Comparison of ENCODE assay signal across 10 cellular contexts in the genomic region with DNA sequence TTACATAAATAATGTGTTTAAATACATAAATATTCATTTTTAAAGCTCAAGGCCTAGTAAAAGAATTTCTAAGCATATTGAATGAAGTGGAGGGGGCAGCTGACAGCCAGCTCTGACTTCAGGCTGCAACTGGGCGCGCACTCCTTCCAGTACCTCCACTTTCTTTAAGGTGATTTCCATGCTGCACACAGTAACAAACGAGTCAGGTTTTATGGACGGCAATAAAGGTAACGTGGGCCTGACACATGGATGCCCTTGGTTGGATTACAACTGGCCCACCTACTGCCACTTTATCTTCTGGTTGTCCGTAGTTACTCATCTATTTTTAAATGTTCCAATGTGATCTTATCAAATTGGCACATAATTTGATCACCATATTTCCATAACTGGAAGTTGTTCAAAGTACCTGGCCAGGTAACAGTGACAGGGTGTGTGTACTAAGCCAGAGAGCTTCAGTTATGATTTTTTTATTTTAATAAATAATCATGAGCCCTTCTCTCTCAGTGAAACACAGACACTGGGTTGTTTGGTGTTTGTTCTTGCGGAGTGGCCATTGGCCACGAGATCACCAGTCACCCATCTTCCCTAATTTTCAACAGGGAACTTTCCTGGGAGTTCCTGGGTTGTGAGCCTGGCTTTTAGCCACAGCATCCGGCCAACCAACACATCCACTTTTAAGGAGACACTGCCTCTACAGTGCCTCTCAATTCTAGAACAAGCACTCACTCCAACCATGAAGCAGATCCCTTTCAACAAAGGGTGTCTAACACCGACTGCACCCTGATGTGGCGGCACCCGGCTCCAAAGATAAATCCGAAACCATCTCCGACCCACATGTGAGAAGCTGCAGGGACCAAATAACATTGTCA. TPM values are rescaled to one million over a fixed set of nuclear protein-coding genes. Genes with fewer than 3 reads are reported as not detected.
DNase-seq lines count a peak whose midpoint lies in the region; ATAC-seq and TF ChIP-seq lines count a peak whose summit lies in the region.
"Had no signal": no experiment of that assay in that cellular context is flagged by ENCODE, and none has a peak within 500 bp of the region (broad histone marks: within the 10 kb centered on the region; RNA-seq: fewer than 3 reads in every experiment).

No MANE protein-coding gene starts in this region.

- H3K9ac ChIP-seq in endocrine pancreas (ENCODE audit: control insufficient read depth, insufficient read depth, low read length) = no peak overlapping the region

- BruUV-seq in A673 (replicated peaks; lab: Mats Ljungman, UMichigan) = no TSS peak

- ATAC-seq in GM18517 (IDR thresholded peaks at IDR 0.05; ENCODE audit: unreplicated experiment) = no peak
- ATAC-seq in HG03280 (IDR thresholded peaks at IDR 0.05; ENCODE audit: unreplicated experiment) = no peak

- no peak overlapping the region for H3K4me3 ChIP-seq in A673 (ENCODE audit: low read depth, low read length, poor library complexity, severe bottlenecking)
- peak overlapping the region; percentile 10 for H3K4me3 ChIP-seq in endocrine pancreas (ENCODE audit: control insufficient read depth, insufficient read depth, low read length)
- H3K4me3 ChIP-seq in muscle layer of duodenum (ENCODE audit: low read depth in 1 of 2, low read length in 2 of 2) = peak overlapping the region in 1 of 2 donors; percentile 23

- H3K36me3 ChIP-seq in A673 (ENCODE audit: insufficient read depth, low read length, poor library complexity, severe bottlenecking) = no peaks in the 10 kb centered on the region
- no peaks in the 10 kb centered on the region for H3K36me3 ChIP-seq in endocrine pancreas (ENCODE audit: control insufficient read depth, insufficient read depth, low read length)
- H3K36me3 ChIP-seq in muscle layer of duodenum (ENCODE audit: control insufficient read depth in 1 of 2, insufficient read depth in 2 of 2, low read length in 2 of 2) = no peaks in the 10 kb centered on the region

- H3K27ac ChIP-seq in A673 (ENCODE audit: low read depth, low read length, poor library complexity, severe bottlenecking) = peak overlapping the region; percentile 57
- H3K27ac ChIP-seq in muscle layer of duodenum (ENCODE audit: low read length) = peak overlapping the region; percentile 56

- intact Hi-C loops in A673 (cut with micrococcal nuclease; ENCODE audit: unreplicated experiment) = no loop called here

- POLR2A ChIA-PET in A673 (lab: Charles Lee; ENCODE audit: low non-redundant PET) = no interaction called here

- no peaks in the 10 kb centered on the region for H3K9me3 ChIP-seq in A673 (ENCODE audit: low read depth, low read length, poor library complexity, severe bottlenecking)
- H3K9me3 ChIP-seq in endocrine pancreas (ENCODE audit: control insufficient read depth, low read length) = no peaks in the 10 kb centered on the region
- no peaks in the 10 kb centered on the region for H3K9me3 ChIP-seq in muscle layer of duodenum (ENCODE audit: control insufficient read depth in 1 of 2, low read length in 2 of 2)

- DNase-seq in A673 (ENCODE audit: low spot score) (no peak), NCI-H1092 (lab: John Stamatoyannopoulos, UW) (peak; percentile 22), NAMALWA (ENCODE audit: low spot score) (no peak), GM19240 (ENCODE audit: insufficient read length, low spot score) (no peak)
- DNase-seq: activated CD4-positive, alpha-beta T cell treated with anti-CD3 and anti-CD28 coated beads for 4 hours; NCI-H1436 had no signal

- no peaks in the 10 kb centered on the region for H3K27me3 ChIP-seq in A673 (replicated peaks; ENCODE audit: insufficient read depth, low read depth, low read length, poor library complexity)
- H3K27me3 ChIP-seq in endocrine pancreas (ENCODE audit: control insufficient read depth, insufficient read depth, low read length) = no peaks in the 10 kb centered on the region
- no peaks in the 10 kb centered on the region for H3K27me3 ChIP-seq in muscle layer of duodenum (ENCODE audit: low read depth, low read length)

- peaks cover 32% of the 10 kb centered on the region for H3K4me1 ChIP-seq in A673 (ENCODE audit: insufficient read depth, low read length, poor library complexity, severe bottlenecking)
- H3K4me1 ChIP-seq in endocrine pancreas (ENCODE audit: control insufficient read depth, insufficient read depth, low read length) = no peaks in the 10 kb centered on the region
- H3K4me1 ChIP-seq in muscle layer of duodenum (ENCODE audit: control insufficient read depth in 1 of 2, insufficient read depth in 2 of 2, low read length in 2 of 2) = peaks cover 18 to 44% of the 10 kb centered on the region in 2 donors

- CTCF ChIA-PET in A673 (lab: Charles Lee) = no interaction called here

- no peak for TF ChIP-seq CTCF in A673 (conservative IDR thresholded peaks at IDR 0.05; ENCODE audit: low read depth, low read length)

RNA-seq across cellular contexts. Expression of gene FOXN3, which starts 50.2 kb away (rescaled TPM):
- total RNA-seq in A673 (2021) = 15.3 and 21.9 TPM in 2 replicates
